Comparison of ENCODE assay signal across 15 cellular contexts in genomic region chr5:56176155-56176798, GRCh38. TPM values are rescaled to one million over a fixed set of nuclear protein-coding genes. Genes with fewer than 3 reads are reported as not detected.
DNase-seq lines count a peak whose midpoint lies in the region; ATAC-seq and TF ChIP-seq lines count a peak whose summit lies in the region.
"Had no signal": no experiment of that assay in that cellular context is flagged by ENCODE, and none has a peak within 500 bp of the region (broad histone marks: within the 10 kb centered on the region; RNA-seq: fewer than 3 reads in every experiment).

No MANE protein-coding gene starts in this region.

- 11 to 21% methylated on average over 6 of the region's 6 CpGs for WGBS in GM23248 (ENCODE audit: low coverage in 1 of 2, low lambda C conversion rate in 2 of 2, missing lambda C conversion rate in 2 of 2), 2 experiments
- 74% methylated on average over 5 of the region's 6 CpGs for WGBS in esophagus muscularis mucosa
- WGBS in mesenchymal stem cell = 96% methylated on average over 6 of the region's 6 CpGs
- 75% methylated on average over 6 of the region's 6 CpGs for WGBS in suprapubic skin
- 84 to 88% methylated on average over 6 of the region's 6 CpGs for WGBS in thyroid gland, 2 donors

- H3K4me2 ChIP-seq in GM23248 (ENCODE audit: unreplicated experiment) (peak overlapping the region; percentile 65), mesenchymal stem cell (ENCODE audit: low read length, poor library complexity, severe bottlenecking) (no peak overlapping the region)

- H3K9me3 ChIP-seq in GM23248 (ENCODE audit: low read depth) (no peaks in the 10 kb centered on the region), esophagus muscularis mucosa (no peaks in the 10 kb centered on the region), mesenchymal stem cell (ENCODE audit: control insufficient read depth, low read length) (no peaks in the 10 kb centered on the region), suprapubic skin (no peaks in the 10 kb centered on the region), thyroid gland (no peaks in the 10 kb centered on the region)
- H3K9me3 ChIP-seq: ascending aorta had no signal

- peak overlapping the region; percentile 75 to 99 for H2BK12ac ChIP-seq in mesenchymal stem cell (ENCODE audit: low read length in 2 of 2)

- peak overlapping the region; percentile 92 for H4K91ac ChIP-seq in mesenchymal stem cell (ENCODE audit: low read length)

- H4K8ac ChIP-seq in mesenchymal stem cell (ENCODE audit: low read length) = peak overlapping the region; percentile 52

- no peak overlapping the region for H3K23ac ChIP-seq in mesenchymal stem cell (ENCODE audit: low read length in 2 of 2)

- H3K4me1 ChIP-seq in GM23248 (ENCODE audit: insufficient read depth) (peaks cover 38% of the 10 kb centered on the region), esophagus muscularis mucosa (peaks cover 18 to 28% (median 24%) of the 10 kb centered on the region in 4 donors), mesenchymal stem cell (ENCODE audit: control insufficient read depth, insufficient read depth, low read depth, low read length) (peaks cover 3% of the 10 kb centered on the region), suprapubic skin (peaks cover 27% of the 10 kb centered on the region), thyroid gland (peaks cover 0 to 11% of the 10 kb centered on the region in 2 donors)

- no peaks in the 10 kb centered on the region for H3K79me2 ChIP-seq in GM23248 (ENCODE audit: insufficient read depth)

- H3K18ac ChIP-seq in mesenchymal stem cell (ENCODE audit: low read depth in 1 of 2, low read length in 2 of 2) = peak overlapping the region; percentile 85 to 94

- no peaks in the 10 kb centered on the region for H3K27me3 ChIP-seq in GM23248 (replicated peaks; ENCODE audit: insufficient read depth)
- no peaks in the 10 kb centered on the region for H3K27me3 ChIP-seq in esophagus muscularis mucosa
- no peaks in the 10 kb centered on the region for H3K27me3 ChIP-seq in mesenchymal stem cell (ENCODE audit: control insufficient read depth in 1 of 2, insufficient read depth in 1 of 2, low read length in 2 of 2)
- no peaks in the 10 kb centered on the region for H3K27me3 ChIP-seq in suprapubic skin
- no peaks in the 10 kb centered on the region for H3K27me3 ChIP-seq in thyroid gland
- H3K27me3 ChIP-seq: ascending aorta had no signal

- TF ChIP-seq POLR2A in esophagus muscularis mucosa (IDR thresholded peaks at IDR 0.05; ENCODE audit: low read depth) (no peak), suprapubic skin (IDR thresholded peaks at IDR 0.05) (no peak), thyroid gland (IDR thresholded peaks at IDR 0.05) (no peak)

- intact Hi-C loops in esophagus muscularis mucosa (cut with DNase I) = no loop called here
- intact Hi-C loops in thyroid gland (cut with DNase I) = no loop called here

- in situ Hi-C loops in GM23248 (cut with MboI) = loop anchor here (10.0 kb wide), 1 partner anchor 181 kb away; the partner anchor contains the start of gene IL6ST

- H3F3A ChIP-seq in GM23248 (ENCODE audit: insufficient read depth) = peaks cover 38% of the 10 kb centered on the region

- H2BK120ac ChIP-seq in mesenchymal stem cell (ENCODE audit: low read depth, low read length) = peak overlapping the region; percentile 39

- H3K36me3 ChIP-seq in GM23248 (ENCODE audit: low read depth) = no peaks in the 10 kb centered on the region
- no peaks in the 10 kb centered on the region for H3K36me3 ChIP-seq in esophagus muscularis mucosa
- H3K36me3 ChIP-seq in mesenchymal stem cell (ENCODE audit: control insufficient read depth in 1 of 2, insufficient read depth in 2 of 2, low read depth in 1 of 2, low read length in 2 of 2) = no peaks in the 10 kb centered on the region
- H3K36me3 ChIP-seq in suprapubic skin = no peaks in the 10 kb centered on the region
- no peaks in the 10 kb centered on the region for H3K36me3 ChIP-seq in thyroid gland
- H3K36me3 ChIP-seq: ascending aorta had no signal

- H4K20me1 ChIP-seq in GM23248 (ENCODE audit: insufficient read depth) = no peaks in the 10 kb centered on the region

- peak overlapping the region; percentile 65 for H2BK15ac ChIP-seq in mesenchymal stem cell (ENCODE audit: low read depth, poor library complexity, severe bottlenecking)

- no peak overlapping the region for H3K9ac ChIP-seq in GM23248
- peak overlapping the region; percentile 59 for H3K9ac ChIP-seq in mesenchymal stem cell (ENCODE audit: low read length)

- no peak overlapping the region for H2AK5ac ChIP-seq in mesenchymal stem cell (ENCODE audit: low read length, severe bottlenecking)

- TF ChIP-seq EP300 in esophagus muscularis mucosa (IDR thresholded peaks at IDR 0.05) (no peak), suprapubic skin (IDR thresholded peaks at IDR 0.05) (no peak)

- H3K79me1 ChIP-seq in mesenchymal stem cell (replicated peaks; ENCODE audit: low read length, poor library complexity, severe bottlenecking) = no peaks in the 10 kb centered on the region

- no peak overlapping the region for H2BK5ac ChIP-seq in mesenchymal stem cell (ENCODE audit: low read depth, low read length, poor library complexity, severe bottlenecking)

- TF ChIP-seq CTCF in esophagus muscularis mucosa (IDR thresholded peaks at IDR 0.05) (no peak), suprapubic skin (IDR thresholded peaks at IDR 0.05) (no peak), thyroid gland (IDR thresholded peaks at IDR 0.05) (no peak)

- 0 out of 2 replicates have a peak overlapping the region, but pooled peaks have one; percentile 19 for H3K4me3 ChIP-seq in GM23248
- no peak overlapping the region for H3K4me3 ChIP-seq in esophagus muscularis mucosa
- H3K4me3 ChIP-seq in mesenchymal stem cell (ENCODE audit: insufficient read depth in 1 of 2, low read depth in 1 of 2, low read length in 2 of 2) = peak overlapping the region in 1 of 2 experiments; percentile 10
- H3K4me3 ChIP-seq in suprapubic skin = no peak overlapping the region
- H3K4me3 ChIP-seq in thyroid gland (replicated peaks in 1 of 3) = no peak overlapping the region
- H3K4me3 ChIP-seq: ascending aorta had no signal

- DNase-seq in GM23248 (peak; percentile 83), esophagus muscularis mucosa (ENCODE audit: extremely low spot score) (no peak), mesenchymal stem cell (no peak), suprapubic skin (ENCODE audit: low spot score in 2 of 2) (peak in 1 of 2 donors; percentile 73), thyroid gland (no peak)
- no peak for DNase-seq in activated CD4-positive, alpha-beta T cell treated with anti-CD3 and anti-CD28 coated beads for 48 hours
- DNase-seq: activated T-cell treated with anti-CD3 and anti-CD28 coated beads, Interleukin-2, amount 50 U/mL, for 4 hours; effector CD8-positive, alpha-beta T cell; hippocampal formation; stimulated activated CD4-positive, alpha-beta T cell treated with anti-CD3 and anti-CD28 coated beads, Interleukin-4, amount 100 ng/mL, for 24 hours; stimulated activated naive CD4-positive, alpha-beta T cell had no signal

- H3K14ac ChIP-seq in mesenchymal stem cell (ENCODE audit: low read length in 2 of 2) = peak overlapping the region in 1 of 2 experiments; percentile 30

- H2AFZ ChIP-seq in GM23248 (0 out of 2 replicates have a peak overlapping the region, but pooled peaks have one; percentile 27), mesenchymal stem cell (ENCODE audit: low read depth, low read length) (no peak overlapping the region)

- no peaks in the 10 kb centered on the region for H3K9me2 ChIP-seq in GM23248 (ENCODE audit: insufficient read depth)

- no peak for ATAC-seq in GM18519 (IDR thresholded peaks at IDR 0.05; ENCODE audit: low FRiP score, unreplicated experiment)
- no peak for ATAC-seq in GM18867 (IDR thresholded peaks at IDR 0.05; ENCODE audit: unreplicated experiment)
- ATAC-seq: activated T-cell treated with anti-CD3 and anti-CD28 coated beads, Interleukin-2, amount 50 U/mL, for 4 hours had no signal

- peak overlapping the region; percentile 38 for H3K27ac ChIP-seq in GM23248
- H3K27ac ChIP-seq in esophagus muscularis mucosa (replicated peaks in 1 of 4) = peak overlapping the region in 3 of 4 donors; percentile 56 to 70 (median 67)
- no peak overlapping the region for H3K27ac ChIP-seq in mesenchymal stem cell (ENCODE audit: low read length, poor library complexity, severe bottlenecking)
- H3K27ac ChIP-seq in suprapubic skin = peak overlapping the region; percentile 74
- no peak overlapping the region for H3K27ac ChIP-seq in thyroid gland
- H3K27ac ChIP-seq: ascending aorta had no signal

- peak overlapping the region; percentile 56 to 94 for H3K4ac ChIP-seq in mesenchymal stem cell (ENCODE audit: low read depth in 1 of 2, low read length in 2 of 2)

RNA-seq across cellular contexts. Expression of gene ANKRD55, which starts 56.9 kb away (rescaled TPM):
- total RNA-seq in GM23248 (2014; rRNA removed; shearing (Covaris generic)) = not detected in 2 replicates
- not detected in 2 replicates for polyA plus RNA-seq in GM23248 (2016; fragmentation: Nextera tagmentation; extraction: Ambion mirVana)
- total RNA-seq in esophagus muscularis mucosa = under 1 TPM in 1 of 4 donors, not detected in 3; 0.66 TPM
- polyA plus RNA-seq in mesenchymal stem cell (2013, experiment 1 of 2) = 0.91 TPM
- 0.86 TPM for polyA plus RNA-seq in mesenchymal stem cell (2013, experiment 2 of 2)
- total RNA-seq in suprapubic skin = under 1 TPM in 1 of 4 donors, not detected in 3; 0.23 TPM
- under 1 TPM in 2 of 4 donors, not detected in 2; 0.22 to 0.94 TPM for total RNA-seq in thyroid gland
- total RNA-seq: ascending aorta, OCI-LY7 had no signal

Comparison
In these comparisons a context has a peak if more than half of its experiments do, and no peak if none do; other contexts are left out.
1. H3K27ac ChIP-seq: peak in GM23248 (single experiment), esophagus muscularis mucosa (3 of 4) and suprapubic skin (single experiment); none in mesenchymal stem cell (single experiment) and thyroid gland (0 of 3).